Comparison of ENCODE assay signal across 9 cellular contexts in the genomic region with DNA sequence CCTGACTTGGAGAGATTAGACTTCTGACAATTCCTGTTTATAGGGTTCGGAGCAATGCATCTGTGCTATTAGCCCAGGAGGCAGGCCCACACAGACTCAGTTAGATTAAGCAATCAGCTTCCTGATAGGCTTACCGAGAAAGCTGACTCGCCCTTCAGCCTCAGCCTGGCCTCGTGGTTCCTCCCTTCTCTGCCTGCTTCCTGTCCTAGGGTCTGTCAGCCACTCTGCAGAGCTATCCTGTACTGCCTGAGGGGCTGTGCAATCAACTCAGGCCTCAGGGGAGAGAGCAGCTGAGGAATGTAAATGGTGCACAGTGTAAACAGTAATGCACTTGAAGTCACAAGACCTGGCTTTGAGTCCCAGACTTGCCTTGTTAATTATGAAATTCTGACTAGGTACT. TPM values are rescaled to one million over a fixed set of nuclear protein-coding genes. Genes with fewer than 3 reads are reported as not detected.
DNase-seq lines count a peak whose midpoint lies in the region; ATAC-seq and TF ChIP-seq lines count a peak whose summit lies in the region.
"Had no signal": no experiment of that assay in that cellular context is flagged by ENCODE, and none has a peak within 500 bp of the region (broad histone marks: within the 10 kb centered on the region; RNA-seq: fewer than 3 reads in every experiment).

No MANE protein-coding gene starts in this region.

- no peaks in the 10 kb centered on the region for H3K9me3 ChIP-seq in PC-3 (ENCODE audit: low read length)

- CTCF ChIA-PET in PC-3 (lab: Charles Lee) = no interaction called here

- H3K9me2 ChIP-seq in PC-3 (replicated peaks; ENCODE audit: low read length) = no peaks in the 10 kb centered on the region

- H3K79me2 ChIP-seq in PC-3 (ENCODE audit: low read length) = no peaks in the 10 kb centered on the region

- no peaks in the 10 kb centered on the region for H4K20me1 ChIP-seq in PC-3 (ENCODE audit: low read length)

- peak; percentile 2 for DNase-seq in stimulated activated CD4-positive, alpha-beta T cell treated with anti-CD3 and anti-CD28 coated beads, Interleukin-15, amount 100 ng/mL, for 24 hours
- DNase-seq in stimulated activated CD4-positive, alpha-beta T cell treated with anti-CD3 and anti-CD28 coated beads, Interleukin-4, amount 100 ng/mL, for 24 hours = no peak
- DNase-seq in PC-3 (peak; percentile 48), foreskin fibroblast (peak; percentile 65 to 88), sciatic nerve (ENCODE audit: low spot score) (no peak), NCI-H1694 treated with DMSO at 0.1 percent for 48 hours (lab: John Stamatoyannopoulos, UW) (no peak), occipital lobe (lab: John Stamatoyannopoulos, UW) (no peak)
- DNase-seq: naive thymus-derived CD8-positive, alpha-beta T cell had no signal

- no peak overlapping the region for H3K27ac ChIP-seq in PC-3 (ENCODE audit: low read length)

- no peaks in the 10 kb centered on the region for H3K36me3 ChIP-seq in PC-3 (ENCODE audit: low read depth, low read length)

- intact Hi-C loops in PC-3 (cut with micrococcal nuclease) = no loop called here
- intact Hi-C loops in sciatic nerve (cut with DNase I) = no loop called here

- ATAC-seq in PC-3 (peak; percentile 51; the same call in 1 of the 2 replicates), sciatic nerve (peak; percentile 82), GM19035 (IDR thresholded peaks at IDR 0.05; ENCODE audit: unreplicated experiment) (no peak)

- H2AFZ ChIP-seq in PC-3 (ENCODE audit: low read length) = 0 out of 2 replicates have a peak overlapping the region, but pooled peaks have one; percentile 19

- 0 out of 2 replicates have a peak, but pooled peaks cover 12% of the 10 kb centered on the region for H3K4me1 ChIP-seq in PC-3 (ENCODE audit: insufficient read depth, low read length)

- H3F3A ChIP-seq in PC-3 (ENCODE audit: low read length, unreplicated experiment) = no peaks in the 10 kb centered on the region

- H3K4me3 ChIP-seq in PC-3 (ENCODE audit: low read length) (no peak overlapping the region), foreskin fibroblast (ENCODE audit: low read depth in 1 of 2, low read length in 2 of 2) (no peak overlapping the region)

- H3K4me2 ChIP-seq in PC-3 (ENCODE audit: low read length) = no peak overlapping the region

- BruUV-seq in PC-3 (replicated peaks; lab: Mats Ljungman, UMichigan) = no TSS peak

- peaks cover 3% of the 10 kb centered on the region; the same call in 1 of the 2 replicates for H3K27me3 ChIP-seq in PC-3 (ENCODE audit: low read length)

- POLR2A ChIA-PET in PC-3 (lab: Charles Lee; ENCODE audit: unreplicated experiment) = no interaction called here

- no peak overlapping the region for H3K9ac ChIP-seq in PC-3 (ENCODE audit: low read length)

- TF ChIP-seq CTCF in PC-3 (conservative IDR thresholded peaks at IDR 0.05; ENCODE audit: low read depth, low read length) = no peak
- TF ChIP-seq CTCF in foreskin fibroblast (IDR thresholded peaks at IDR 0.05; ENCODE audit: low read depth, low read length) = no peak

RNA-seq across cellular contexts. Expression of gene HTR2A, which starts 30.7 kb away (rescaled TPM):
- 0.04 TPM in 1 of 2 replicates, not detected in the other for total RNA-seq in PC-3 (2014; rRNA removed)
- total RNA-seq in sciatic nerve = 0.09 TPM
- total RNA-seq in occipital lobe = 9.2 TPM
- total RNA-seq: naive thymus-derived CD8-positive, alpha-beta T cell had no signal

Comparison
In these comparisons a context has a peak if more than half of its experiments do, and no peak if none do; other contexts are left out.
1. DNase-seq: peak in stimulated activated CD4-positive, alpha-beta T cell treated with anti-CD3 and anti-CD28 coated beads, Interleukin-15, amount 100 ng/mL, for 24 hours (single experiment), PC-3 (single experiment) and foreskin fibroblast (2 of 2); none in stimulated activated CD4-positive, alpha-beta T cell treated with anti-CD3 and anti-CD28 coated beads, Interleukin-4, amount 100 ng/mL, for 24 hours (single experiment), sciatic nerve (single experiment), NCI-H1694 treated with DMSO at 0.1 percent for 48 hours (single experiment) and occipital lobe (single experiment).